Comparison of ENCODE assay signal across 12 cellular contexts in genomic region chr7:77409005-77409738, GRCh38. TPM values are rescaled to one million over a fixed set of nuclear protein-coding genes. Genes with fewer than 3 reads are reported as not detected.
A peak's percentile ranks its signal among the peaks of the same experiment; 100 is the strongest.
DNase-seq lines count a peak whose midpoint lies in the region; ATAC-seq, FAIRE-seq and TF ChIP-seq lines count a peak whose summit lies in the region.
"Had no signal": no experiment of that assay in that cellular context is flagged by ENCODE, and none has a peak within 500 bp of the region (broad histone marks: within the 10 kb centered on the region; RNA-seq: fewer than 3 reads in every experiment).

No MANE protein-coding gene starts in this region.

- TF ChIP-seq POLR2A in A549 (IDR thresholded peaks at IDR 0.05; ENCODE audit: low read length) (no peak), IMR-90 (IDR thresholded peaks at IDR 0.05; ENCODE audit: low read depth, low read length) (no peak), right lobe of liver (IDR thresholded peaks at IDR 0.05) (no peak)

- H3K23ac ChIP-seq in IMR-90 (ENCODE audit: low read depth, low read length) = no peak overlapping the region

- H4K8ac ChIP-seq in IMR-90 (ENCODE audit: low read depth in 2 of 2, low read length in 2 of 2) = peak overlapping the region in 1 of 2 experiments; percentile 41; a peak in 2 of 4 replicates

- H3K27ac ChIP-seq in A549 (peak overlapping the region; percentile 87 to 96), IMR-90 (ENCODE audit: insufficient read depth, low read length) (no peak overlapping the region), right lobe of liver (peak overlapping the region in 2 of 3 donors; percentile 60 to 70)
- H3K27ac ChIP-seq: colonic mucosa, testis had no signal

- peaks cover 7 to 41% of the 10 kb centered on the region in 2 donors for H3K4me1 Mint-ChIP-seq in effector memory CD8-positive, alpha-beta T cell (ENCODE audit: low read depth in 2 of 2)

- H3K4me1 ChIP-seq in A549 (peaks cover 73% of the 10 kb centered on the region), IMR-90 (ENCODE audit: control insufficient read depth, insufficient read depth, low read length) (peaks cover 3% of the 10 kb centered on the region; the same call in 1 of the 2 replicates), right lobe of liver (peaks cover 0 to 40% (median 4%) of the 10 kb centered on the region in 4 donors)
- H3K4me1 ChIP-seq: colonic mucosa, testis had no signal

- H3K9me3 Mint-ChIP-seq in effector memory CD8-positive, alpha-beta T cell = no peaks in the 10 kb centered on the region
- H3K9me3 Mint-ChIP-seq: activated CD4-positive, alpha-beta T cell treated with anti-CD3 and anti-CD28 coated beads, Interleukin-2, amount 10 ng/mL, durations not matched to agents 24 days and 14 days had no signal

- no peak overlapping the region for H3K27ac Mint-ChIP-seq in effector memory CD8-positive, alpha-beta T cell
- H3K27ac Mint-ChIP-seq: activated CD4-positive, alpha-beta T cell treated with anti-CD3 and anti-CD28 coated beads, Interleukin-2, amount 10 ng/mL, durations not matched to agents 24 days and 14 days had no signal

- H2AFZ ChIP-seq in IMR-90 (replicated peaks; ENCODE audit: low read length, poor library complexity) = no peak overlapping the region

- H3K9me3 ChIP-seq in A549 (no peaks in the 10 kb centered on the region), IMR-90 (ENCODE audit: control insufficient read depth, insufficient read depth, low read length) (no peaks in the 10 kb centered on the region), right lobe of liver (no peaks in the 10 kb centered on the region)
- H3K9me3 ChIP-seq: colonic mucosa, testis had no signal

- peak overlapping the region; percentile 50; the same call in 1 of the 2 replicates for H3K4ac ChIP-seq in IMR-90 (ENCODE audit: low read depth, low read length)

- no peak overlapping the region for H2AK9ac ChIP-seq in IMR-90 (replicated peaks; ENCODE audit: low read depth, low read length, poor library complexity)

- peak overlapping the region; percentile 85 for H2BK20ac ChIP-seq in IMR-90 (ENCODE audit: low read depth, low read length)

- no peak overlapping the region for H3K9ac ChIP-seq in IMR-90 (ENCODE audit: low read depth, low read length)

- intact Hi-C loops in IMR-90 (cut with micrococcal nuclease) (no loop called here), right lobe of liver (cut with DNase I) (no loop called here)

- H2BK5ac ChIP-seq in IMR-90 (ENCODE audit: low read depth, low read length, poor library complexity, severe bottlenecking) = peak overlapping the region; percentile 98

- TF ChIP-seq RAD21 in A549 (conservative IDR thresholded peaks at IDR 0.05 in 1 of 2, IDR thresholded peaks at IDR 0.05 in 1 of 2) (0 out of 5 replicates have a peak, but pooled peaks of 1 of the 2 experiments have one; percentile 16), IMR-90 (IDR thresholded peaks at IDR 0.05; ENCODE audit: low read length) (no peak)

- dilution Hi-C loops in IMR-90 (cut with HindIII; ENCODE audit: low sequenced_read_pairs, unreplicated experiment) = no loop called here

- POLR2A ChIA-PET in A549 (lab: Yijun Ruan, JAX) = interaction anchor here (0.7 to 1.7 kb wide), 6 partner anchors 12 to 130 kb away, joined by 3 to 10 read pairs (median 4); partner anchors contain the start of gene PTPN12
- POLR2A ChIA-PET in IMR-90 (lab: Charles Lee; ENCODE audit: unreplicated experiment) = no interaction called here

- peak overlapping the region; percentile 79; the same call in 1 of the 2 replicates for H4K91ac ChIP-seq in IMR-90 (ENCODE audit: insufficient read depth, low read depth, low read length)

- peak; percentile 68 to 72 for ATAC-seq in A549
- ATAC-seq in IMR-90 (ENCODE audit: low read depth) = peak; percentile 55
- ATAC-seq in right lobe of liver = peak in 3 of 4 donors; percentile 8 to 19 (median 8)
- ATAC-seq in HG02798 (IDR thresholded peaks at IDR 0.05; ENCODE audit: poor library complexity, unreplicated experiment) = no peak
- ATAC-seq in effector memory CD8-positive, alpha-beta T cell (replicated peaks) = no peak

- TF ChIP-seq CTCF in A549 (IDR thresholded peaks at IDR 0.05) (no peak), IMR-90 (conservative IDR thresholded peaks at IDR 0.05; ENCODE audit: low read depth, low read length) (no peak), bronchial epithelial cell (IDR thresholded peaks at IDR 0.05; ENCODE audit: insufficient read depth, low read length, severe bottlenecking) (no peak), right lobe of liver (IDR thresholded peaks at IDR 0.05) (no peak)

- peak overlapping the region; percentile 74; the same call in 1 of the 3 replicates for H2BK15ac ChIP-seq in IMR-90 (ENCODE audit: low read depth, low read length)

- H3K56ac ChIP-seq in IMR-90 (ENCODE audit: extremely low read depth, insufficient read depth, low read length) = no peak overlapping the region

- H3K27me3 ChIP-seq in IMR-90 (ENCODE audit: control insufficient read depth, insufficient read depth, low read length) (no peaks in the 10 kb centered on the region), bronchial epithelial cell (ENCODE audit: control insufficient read depth, insufficient read depth, low read length) (no peaks in the 10 kb centered on the region), right lobe of liver (no peaks in the 10 kb centered on the region)
- H3K27me3 ChIP-seq: colonic mucosa, testis had no signal

- peak overlapping the region; percentile 74; the same call in 1 of the 2 replicates for H3K14ac ChIP-seq in IMR-90 (replicated peaks; ENCODE audit: low read depth, low read length)

- FAIRE-seq in A549 (lab: Jason Lieb, UNC) (peak; percentile 73), bronchial epithelial cell (lab: Jason Lieb, UNC) (no peak)

- H2BK120ac ChIP-seq in IMR-90 (ENCODE audit: low read depth, low read length) = peak overlapping the region; percentile 67; the same call in 1 of the 2 replicates

- peaks cover 0 to 10% of the 10 kb centered on the region in 2 experiments; a peak in 1 of 4 replicates for H3K79me1 ChIP-seq in IMR-90 (ENCODE audit: low read depth in 1 of 2, low read length in 2 of 2)

- peak; percentile 60 to 66; a peak in 2 of 5 replicates for TF ChIP-seq EP300 in A549 (IDR thresholded peaks at IDR 0.05)

- no peaks in the 10 kb centered on the region for H3K27me3 Mint-ChIP-seq in effector memory CD8-positive, alpha-beta T cell

- peaks cover 7% of the 10 kb centered on the region; the same call in 1 of the 2 replicates for H3K9me1 ChIP-seq in IMR-90 (ENCODE audit: insufficient read depth, low read length)

- DNase-seq in A549 (ENCODE audit: low read depth in 1 of 2, low spot score in 1 of 2) (peak in 1 of 2 experiments; percentile 63), IMR-90 (peak; percentile 56), bronchial epithelial cell (ENCODE audit: low read depth) (peak; percentile 85), right lobe of liver (no peak), SIG-M5 treated with dmso at 0.1 percent for 504 hours (lab: John Stamatoyannopoulos, UW; ENCODE audit: unreplicated experiment) (no peak), OCI-M2 (lab: John Stamatoyannopoulos, UW; ENCODE audit: unreplicated experiment) (no peak)
- no peak for DNase-seq in effector memory CD8-positive, alpha-beta T cell
- DNase-seq: activated CD4-positive, alpha-beta T cell treated with anti-CD3 and anti-CD28 coated beads, Interleukin-2, amount 10 ng/mL, durations not matched to agents 24 days and 14 days; colonic mucosa; SW 1271; testis had no signal

- no peaks in the 10 kb centered on the region for H4K20me1 ChIP-seq in IMR-90 (ENCODE audit: insufficient read depth, low read length)

- peaks cover 3% of the 10 kb centered on the region for H3K36me3 Mint-ChIP-seq in effector memory CD8-positive, alpha-beta T cell (ENCODE audit: insufficient read depth)

- H3K4me3 ChIP-seq in A549 (peak overlapping the region; percentile 29; the same call in 1 of the 3 replicates), IMR-90 (ENCODE audit: insufficient read depth, low read depth, low read length) (no peak overlapping the region), bronchial epithelial cell (ENCODE audit: low read depth, low read length) (no peak overlapping the region), right lobe of liver (no peak overlapping the region)
- H3K4me3 ChIP-seq: colonic mucosa, testis had no signal

- H3K18ac ChIP-seq in IMR-90 (ENCODE audit: low read depth, low read length) = peak overlapping the region; percentile 97; the same call in 1 of the 2 replicates

- peak overlapping the region; percentile 49; the same call in 1 of the 2 replicates for H4K5ac ChIP-seq in IMR-90 (ENCODE audit: low read depth, low read length)

- in situ Hi-C loops in IMR-90 (cut with MboI; ENCODE audit: low sequenced_read_pairs) = no loop called here

- H3K36me3 ChIP-seq in IMR-90 (ENCODE audit: control insufficient read depth, insufficient read depth, low read length) (no peaks in the 10 kb centered on the region), bronchial epithelial cell (ENCODE audit: control insufficient read depth, insufficient read depth, low read length) (no peaks in the 10 kb centered on the region), right lobe of liver (no peaks in the 10 kb centered on the region)
- H3K36me3 ChIP-seq: colonic mucosa had no signal

- CTCF ChIA-PET in A549 (lab: Yijun Ruan, JAX) (interaction anchor here (0.6 to 1.0 kb wide), 3 partner anchors 10 to 40 kb away, joined by 3 to 4 read pairs (median 3); no protein-coding TSS in a partner anchor), IMR-90 (lab: Yijun Ruan, JAX) (no interaction called here)

- H3K4me3 Mint-ChIP-seq in effector memory CD8-positive, alpha-beta T cell = no peak overlapping the region
- H3K4me3 Mint-ChIP-seq: activated CD4-positive, alpha-beta T cell treated with anti-CD3 and anti-CD28 coated beads, Interleukin-2, amount 10 ng/mL, durations not matched to agents 24 days and 14 days had no signal

- no TSS peak for BruUV-seq in IMR-90 (replicated peaks; lab: Mats Ljungman, UMichigan)

- H3K4me2 ChIP-seq in A549 (peak overlapping the region; percentile 81), IMR-90 (ENCODE audit: low read depth, low read length) (peak overlapping the region; percentile 59; the same call in 1 of the 2 replicates)

- H2AK5ac ChIP-seq in IMR-90 (ENCODE audit: low read depth, low read length) = peak overlapping the region; percentile 94

- WGBS in A549 (ENCODE audit: missing lambda C conversion rate) = 28% methylated on average over 7 of the region's 7 CpGs
- WGBS in IMR-90 (ENCODE audit: extremely low coverage in 2 of 2, insufficient read length in 1 of 2), 2 experiments = 0% methylated on average over 1 of the region's 7 CpGs; no CpG with 5 or more reads in 1 of the 2 experiments
- WGBS in right lobe of liver (ENCODE audit: insufficient coverage, low coverage, low lambda C conversion rate, missing lambda C conversion rate) = 24% methylated on average over 6 of the region's 7 CpGs

RNA-seq across cellular contexts. Expression of gene GSAP, which starts 7.0 kb away (rescaled TPM):
- 18.6 and 22.6 TPM in 2 replicates for polyA plus RNA-seq in A549 (2011; rRNA removed)
- polyA plus RNA-seq in A549 (2012; cell fraction: cytosol; rRNA removed) = 1.7 and 2.0 TPM in 2 replicates
- 3.5 and 6.0 TPM in 2 replicates for polyA plus RNA-seq in A549 (2012; cell fraction: nucleus; rRNA removed)
- polyA plus RNA-seq in A549 (2017; fragmentation: RNase III; extraction: RNeasy Plus Mini Kit Qiagen cat#74134 plus additional on column Dnase treatment) = 4.1 to 4.9 TPM (median 4.7 TPM) in 3 replicates
- polyA minus RNA-seq in A549 (2011; rRNA and poly(A)+ RNA removed) = 12.5 and 14.1 TPM in 2 replicates
- total RNA-seq in IMR-90 (2012; rRNA removed) = 1.8 and 1.9 TPM in 2 replicates
- 1.0 and 1.6 TPM in 2 replicates for polyA plus RNA-seq in IMR-90 (2012; rRNA removed)
- polyA plus RNA-seq in IMR-90 (2012; cell fraction: cytosol; rRNA removed) = 0.43 and 0.59 TPM in 2 replicates
- polyA plus RNA-seq in IMR-90 (2012; cell fraction: nucleus; rRNA removed; ENCODE audit: low replicate concordance) = 1.4 and 17.7 TPM in 2 replicates
- 10.3 and 20.4 TPM in 2 replicates for total RNA-seq in bronchial epithelial cell
- 10 to 100 TPM; 14.1 to 34.6 (median 26.5) TPM for total RNA-seq in right lobe of liver

Comparison
In these comparisons a context has a peak if more than half of its experiments do, and no peak if none do; other contexts are left out.
1. ATAC-seq: peak in A549 (2 of 2), IMR-90 (single experiment) and right lobe of liver (3 of 4); none in HG02798 (single experiment) and effector memory CD8-positive, alpha-beta T cell (single experiment).
2. DNase-seq: peak in IMR-90 (single experiment) and bronchial epithelial cell (single experiment); none in right lobe of liver (0 of 3), SIG-M5 treated with dmso at 0.1 percent for 504 hours (single experiment), OCI-M2 (single experiment) and effector memory CD8-positive, alpha-beta T cell (0 of 3).